Comparison of ENCODE assay signal across 1 cellular context in genomic region chr14:64510825-64511679, GRCh38.
TF ChIP-seq lines count a peak whose summit lies in the region.

No MANE protein-coding gene starts in this region.

TF ChIP-seq in SK-N-SH, 30 proteins besides CTCF, POLR2A, EP300 and RAD21 (continued from another document):
- no peak for TF ChIP-seq IRF3 (IDR thresholded peaks at IDR 0.05; ENCODE audit: low read depth, low read length)
- TF ChIP-seq REST (IDR thresholded peaks at IDR 0.05; ENCODE audit: low read depth, low read length): no peak
- no peak for TF ChIP-seq TAF1 (IDR thresholded peaks at IDR 0.05; ENCODE audit: borderline replicate concordance, low read depth, low read length)
- no peak for TF ChIP-seq GATA2 (CRISPR knock-in tag; IDR thresholded peaks at IDR 0.05)
